ENCODE assay signal across 1 cellular context in genomic region chr11:67582026-67582425, GRCh38.
TF ChIP-seq lines count a peak whose summit lies in the region.

No MANE protein-coding gene starts in this region.

TF ChIP-seq in K562, 482 proteins besides CTCF, POLR2A, EP300 and RAD21:
- TF ChIP-seq, protein P1, sequence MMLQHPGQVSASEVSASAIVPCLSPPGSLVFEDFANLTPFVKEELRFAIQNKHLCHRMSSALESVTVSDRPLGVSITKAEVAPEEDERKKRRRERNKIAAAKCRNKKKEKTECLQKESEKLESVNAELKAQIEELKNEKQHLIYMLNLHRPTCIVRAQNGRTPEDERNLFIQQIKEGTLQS (IDR thresholded peaks at IDR 0.05), result peak; percentile 40; the same call in 1 of the 2 replicates
- TF ChIP-seq, protein P1 (CRISPR knock-in tag; conservative IDR thresholded peaks at IDR 0.05), result no peak
- no peak for TF ChIP-seq PTBP1 (IDR thresholded peaks at IDR 0.05; ENCODE audit: low read depth, low read length)
- no peak for TF ChIP-seq CEBPG (CRISPR knock-in tag; IDR thresholded peaks at IDR 0.05)
- TF ChIP-seq CEBPG (tag; conservative IDR thresholded peaks at IDR 0.05 in 1 of 2, IDR thresholded peaks at IDR 0.05 in 1 of 2), result 0 out of 4 replicates have a peak, but pooled peaks of 1 of the 2 experiments have one; percentile 47
